Comparison of ENCODE assay signal across 10 cellular contexts in genomic region chr17:18442093-18442492, GRCh38. TPM values are rescaled to one million over a fixed set of nuclear protein-coding genes. Genes with fewer than 3 reads are reported as not detected.
DNase-seq lines count a peak whose midpoint lies in the region; ATAC-seq and TF ChIP-seq lines count a peak whose summit lies in the region.
"Not testable (repeated sequence)": the region's sequence is repeated elsewhere in the genome, so short reads cannot be mapped to it uniquely, and the experiment has no call there.
"Had no signal": no experiment of that assay in that cellular context is flagged by ENCODE, and none has a peak within 500 bp of the region (broad histone marks: within the 10 kb centered on the region; RNA-seq: fewer than 3 reads in every experiment).

No MANE protein-coding gene starts in this region.

- H3K9me3 Mint-ChIP-seq in activated T-helper 1 cell treated with anti-CD3 and anti-CD28 coated beads, Interleukin-12 subunit alpha, Interleukin-12 subunit beta, Interleukin-2, Interleukin-4 antibody, amounts not matched to agents 30 ng/mL and 10 ng/mL and 1 ng/mL, durations not matched to agents 14 hours and 24 hours and 36 hours = not testable (repeated sequence)

- H3K27ac ChIP-seq in HEK293 (ENCODE audit: extremely low read depth, low read depth, low read length); dorsolateral prefrontal cortex: not testable (repeated sequence)

- peak; percentile 30 for ATAC-seq in sciatic nerve

- not testable (repeated sequence) for H3K27ac Mint-ChIP-seq in activated T-helper 1 cell treated with anti-CD3 and anti-CD28 coated beads, Interleukin-12 subunit alpha, Interleukin-12 subunit beta, Interleukin-2, Interleukin-4 antibody, amounts not matched to agents 30 ng/mL and 10 ng/mL and 1 ng/mL, durations not matched to agents 14 hours and 24 hours and 36 hours

- DNase-seq in AG04449 (ENCODE audit: low read depth, low spot score); kidney epithelial cell (ENCODE audit: low read depth): not testable (repeated sequence)
- peak; percentile 28 to 58 for DNase-seq in activated CD4-positive, alpha-beta T cell treated with anti-CD3 and anti-CD28 coated beads for 4 hours
- peak; percentile 20 for DNase-seq in activated T-helper 1 cell treated with anti-CD3 and anti-CD28 coated beads, Interleukin-12 subunit alpha, Interleukin-12 subunit beta, Interleukin-2, Interleukin-4 antibody, amounts not matched to agents 30 ng/mL and 10 ng/mL and 1 ng/mL, durations not matched to agents 14 hours and 24 hours and 36 hours (ENCODE audit: low spot score)
- DNase-seq in dorsolateral prefrontal cortex = peak in 7 of 10 donors; percentile 12 to 58 (median 31)
- DNase-seq in sciatic nerve (ENCODE audit: low spot score) = peak; percentile 78
- peak; percentile 1 to 28 for DNase-seq in stimulated activated CD8-positive, alpha-beta memory T cell treated with anti-CD3 and anti-CD28 coated beads, Interleukin-15, amount 100 ng/mL, for 48 hours (ENCODE audit: low read depth in 2 of 2)

- not testable (repeated sequence) for H3K36me3 ChIP-seq in HEK293 (ENCODE audit: control insufficient read depth in 2 of 2, insufficient read depth in 1 of 2, low read length in 2 of 2); kidney epithelial cell (ENCODE audit: control insufficient read depth, insufficient read depth, low read length)

- TF ChIP-seq CTCF in AG04449 (IDR thresholded peaks at IDR 0.05; ENCODE audit: insufficient read depth, low read length, missing control alignments) (peak; percentile 33), dorsolateral prefrontal cortex (IDR thresholded peaks at IDR 0.05 in 54 of 56, conservative IDR thresholded peaks at IDR 0.05 in 2 of 56; ENCODE audit: low read depth in 1 of 56, partially characterized antibody in 56 of 56) (peak in 18 of 56 donors; percentile 6 to 45 (median 16)), kidney epithelial cell (IDR thresholded peaks at IDR 0.05; ENCODE audit: insufficient read depth, low read length, poor library complexity, severe bottlenecking) (peak; percentile 24)
- not testable (repeated sequence) for TF ChIP-seq CTCF in HEK293 (tag by site-specific recombination; IDR thresholded peaks at IDR 0.05)

- intact Hi-C loops in activated T-helper 1 cell treated with anti-CD3 and anti-CD28 coated beads, Interleukin-12 subunit alpha, Interleukin-12 subunit beta, Interleukin-2, Interleukin-4 antibody, amounts not matched to agents 30 ng/mL and 10 ng/mL and 1 ng/mL, durations not matched to agents 14 hours and 24 hours and 36 hours (cut with micrococcal nuclease); dorsolateral prefrontal cortex (cut with DNase I); sciatic nerve (cut with DNase I): not testable (repeated sequence)

- CTCF ChIA-PET in AG04449 (lab: Yijun Ruan, JAX); HEK293 (lab: Yijun Ruan, JAX): not testable (repeated sequence)

- POLR2A ChIA-PET in AG04449 (lab: Yijun Ruan, JAX); HEK293 (lab: Yijun Ruan, JAX): not testable (repeated sequence)

- H3K4me3 Mint-ChIP-seq in activated T-helper 1 cell treated with anti-CD3 and anti-CD28 coated beads, Interleukin-12 subunit alpha, Interleukin-12 subunit beta, Interleukin-2, Interleukin-4 antibody, amounts not matched to agents 30 ng/mL and 10 ng/mL and 1 ng/mL, durations not matched to agents 14 hours and 24 hours and 36 hours = not testable (repeated sequence)

- not testable (repeated sequence) for H3K4me3 ChIP-seq in AG04449 (ENCODE audit: low read depth, low read length); HEK293 (ENCODE audit: low read depth, low read length); dorsolateral prefrontal cortex; kidney epithelial cell (ENCODE audit: low read depth, low read length)

- H3K27me3 Mint-ChIP-seq in activated T-helper 1 cell treated with anti-CD3 and anti-CD28 coated beads, Interleukin-12 subunit alpha, Interleukin-12 subunit beta, Interleukin-2, Interleukin-4 antibody, amounts not matched to agents 30 ng/mL and 10 ng/mL and 1 ng/mL, durations not matched to agents 14 hours and 24 hours and 36 hours (ENCODE audit: insufficient read depth) = not testable (repeated sequence)

- H3K4me1 ChIP-seq in HEK293 (ENCODE audit: control insufficient read depth, insufficient read depth, low read length) = not testable (repeated sequence)

- H3K4me1 Mint-ChIP-seq in activated T-helper 1 cell treated with anti-CD3 and anti-CD28 coated beads, Interleukin-12 subunit alpha, Interleukin-12 subunit beta, Interleukin-2, Interleukin-4 antibody, amounts not matched to agents 30 ng/mL and 10 ng/mL and 1 ng/mL, durations not matched to agents 14 hours and 24 hours and 36 hours (ENCODE audit: low read depth) = not testable (repeated sequence)

- not testable (repeated sequence) for H3K9me3 ChIP-seq in HEK293 (ENCODE audit: control insufficient read depth, insufficient read depth, low read depth, low read length)

- H3K27me3 ChIP-seq in dorsolateral prefrontal cortex; kidney epithelial cell (ENCODE audit: control insufficient read depth, insufficient read depth, low read length): not testable (repeated sequence)

- H3K36me3 Mint-ChIP-seq in activated T-helper 1 cell treated with anti-CD3 and anti-CD28 coated beads, Interleukin-12 subunit alpha, Interleukin-12 subunit beta, Interleukin-2, Interleukin-4 antibody, amounts not matched to agents 30 ng/mL and 10 ng/mL and 1 ng/mL, durations not matched to agents 14 hours and 24 hours and 36 hours (ENCODE audit: low read depth) = not testable (repeated sequence)

TF ChIP-seq in HEK293, 187 proteins besides CTCF, POLR2A, EP300 and RAD21:
- TF ChIP-seq ZNF394 (tag by site-specific recombination; IDR thresholded peaks at IDR 0.05; ENCODE audit: borderline replicate concordance) = peak; percentile 64; the same call in 1 of the 2 replicates

RNA-seq across cellular contexts. Expression of gene LGALS9C, which starts 34.5 kb away (rescaled TPM):
- total RNA-seq in activated T-helper 1 cell treated with anti-CD3 and anti-CD28 coated beads, Interleukin-12 subunit alpha, Interleukin-12 subunit beta, Interleukin-2, Interleukin-4 antibody, amounts not matched to agents 30 ng/mL and 10 ng/mL and 1 ng/mL, durations not matched to agents 14 hours and 24 hours and 36 hours = not detected in 2 replicates
- total RNA-seq in dorsolateral prefrontal cortex (1 to 10 TPM in 1 of 120 experiments, under 1 TPM in 3, not detected in 116; 0.16 to 1.1 (median 0.30) TPM), kidney epithelial cell (not detected in 2 replicates), sciatic nerve (0.18 TPM)
- total RNA-seq: M059J, skeletal muscle tissue had no signal
